ENCODE assay signal across 1 cellular context in genomic region chr11:1842149-1843097, GRCh38.
TF ChIP-seq lines count a peak whose summit lies in the region.

No MANE protein-coding gene starts in this region.

TF ChIP-seq in K562, 482 proteins besides CTCF, POLR2A, EP300 and RAD21 (continues in another document):
- TF ChIP-seq PKNOX1 (IDR thresholded peaks at IDR 0.05) (peak; percentile 60; the same call in 1 of the 2 replicates), CHAMP1 (IDR thresholded peaks at IDR 0.05) (no peak), GTF3C2 (IDR thresholded peaks at IDR 0.05; ENCODE audit: borderline replicate concordance, extremely low read depth, insufficient read length) (no peak), ZNF583 (CRISPR knock-in tag; IDR thresholded peaks at IDR 0.05) (no peak), ZNF197 (CRISPR knock-in tag; IDR thresholded peaks at IDR 0.05; ENCODE audit: low read depth) (no peak), MEIS2 (IDR thresholded peaks at IDR 0.05; ENCODE audit: partially characterized antibody) (peak; percentile 22), C11orf30 (IDR thresholded peaks at IDR 0.05; ENCODE audit: low read depth) (no peak), MXD1 (CRISPR knock-in tag; IDR thresholded peaks at IDR 0.05; ENCODE audit: borderline replicate concordance, poor library complexity, severe bottlenecking) (no peak), GTF2A2 (tag; IDR thresholded peaks at IDR 0.05) (no peak), TRIM24 (IDR thresholded peaks at IDR 0.05) (no peak), USF2 (CRISPR knock-in tag; IDR thresholded peaks at IDR 0.05) (no peak), CBFA2T2 (conservative IDR thresholded peaks at IDR 0.05) (0 out of 2 replicates have a peak, but pooled peaks have one; percentile 13), ZNF143 (CRISPR knock-in tag; IDR thresholded peaks at IDR 0.05) (no peak), HOXB6 (CRISPR knock-in tag; IDR thresholded peaks at IDR 0.05; ENCODE audit: borderline replicate concordance) (no peak), RREB1 (CRISPR knock-in tag; IDR thresholded peaks at IDR 0.05) (no peak), ZSCAN32 (CRISPR knock-in tag; IDR thresholded peaks at IDR 0.05) (no peak), TSHZ1 (CRISPR knock-in tag; IDR thresholded peaks at IDR 0.05) (no peak), ZNF274 (IDR thresholded peaks at IDR 0.05; ENCODE audit: borderline replicate concordance, low read depth, low read length) (no peak), PRPF4 (IDR thresholded peaks at IDR 0.05; ENCODE audit: insufficient read depth, low read depth, low read length, poor library complexity, severe bottlenecking) (no peak), ZNF280B (CRISPR knock-in tag; IDR thresholded peaks at IDR 0.05) (no peak), TFAP4 (CRISPR knock-in tag; IDR thresholded peaks at IDR 0.05; ENCODE audit: borderline replicate concordance) (peak; percentile 41; the same call in 1 of the 2 replicates), RBBP5 (IDR thresholded peaks at IDR 0.05; ENCODE audit: borderline replicate concordance, insufficient read depth, low read length, poor library complexity, severe bottlenecking) (no peak), CBFA2T3 (IDR thresholded peaks at IDR 0.05) (peak; percentile 30), POLR2H (tag; IDR thresholded peaks at IDR 0.05; ENCODE audit: low read depth) (no peak), MYNN (IDR thresholded peaks at IDR 0.05) (no peak), MYNN (CRISPR knock-in tag; IDR thresholded peaks at IDR 0.05) (no peak), HMGXB4 (CRISPR knock-in tag; IDR thresholded peaks at IDR 0.05) (no peak), KLF10 (CRISPR knock-in tag; IDR thresholded peaks at IDR 0.05) (no peak), MTA2 (IDR thresholded peaks at IDR 0.05; ENCODE audit: low read depth) (no peak), GATAD2A (IDR thresholded peaks at IDR 0.05) (no peak), TOE1 (IDR thresholded peaks at IDR 0.05; ENCODE audit: borderline replicate concordance) (no peak), TOE1 (CRISPR knock-in tag; IDR thresholded peaks at IDR 0.05; ENCODE audit: borderline replicate concordance, low read depth) (no peak), ZNF146 (CRISPR knock-in tag; IDR thresholded peaks at IDR 0.05; ENCODE audit: unreplicated experiment) (no peak)
